ENCODE assay signal across 8 cellular contexts in the genomic region with DNA sequence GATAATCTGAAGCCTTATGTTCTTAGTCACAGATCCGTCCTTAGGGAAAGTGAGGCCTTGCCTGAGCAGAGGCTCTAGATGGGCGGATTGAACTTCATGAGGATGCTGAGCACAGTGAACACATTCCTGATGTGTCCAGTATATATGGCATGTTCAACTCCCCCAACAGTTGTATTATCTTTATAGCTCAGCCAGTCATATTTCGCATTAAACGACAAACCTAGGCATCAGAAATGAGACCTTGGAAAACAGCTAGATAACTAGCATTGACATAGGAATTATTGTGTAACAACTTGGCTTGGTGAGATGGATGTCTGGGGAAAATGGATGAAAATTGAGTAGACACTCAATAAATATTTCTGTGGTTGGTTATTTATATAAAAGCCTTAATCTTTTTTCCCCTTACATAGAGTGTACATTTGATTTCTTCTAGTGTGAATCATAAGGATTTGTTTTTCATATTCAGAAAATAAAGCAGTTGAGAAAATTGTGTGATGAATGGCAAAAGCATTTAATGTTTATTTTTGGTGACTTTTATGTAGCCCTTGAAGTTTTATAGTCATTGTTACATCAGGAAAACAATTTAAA.
DNase-seq lines count a peak whose midpoint lies in the region; FAIRE-seq and TF ChIP-seq lines count a peak whose summit lies in the region.
"Not testable (repeated sequence)": the region's sequence is repeated elsewhere in the genome, so short reads cannot be mapped to it uniquely, and the experiment has no call there.

No MANE protein-coding gene starts in this region.

- peak; percentile 71 for DNase-seq in AG09309 (ENCODE audit: low read depth)
- DNase-seq in LHCN-M2 (ENCODE audit: low read depth), result peak; percentile 22
- DNase-seq in adipocyte (ENCODE audit: low read depth), result peak; percentile 52
- DNase-seq in fibroblast of mammary gland (ENCODE audit: low read depth), result peak; percentile 19
- DNase-seq in keratinocyte (ENCODE audit: low read depth, low spot score); uterus: not testable (repeated sequence)

- dilution Hi-C loops in keratinocyte (cut with MboI; ENCODE audit: extremely low pct_ligation_motif_present, low sequenced_read_pairs), result not testable (repeated sequence)

- FAIRE-seq in G401.6 (lab: Jason Lieb, UNC) (peak; percentile 25), colon (lab: Jason Lieb, UNC) (peak; percentile 45), keratinocyte (lab: Jason Lieb, UNC) (peak; percentile 26)

- not testable (repeated sequence) for H3K4me3 ChIP-seq in AG09309 (ENCODE audit: control insufficient read depth, low read depth, low read length); adipocyte (ENCODE audit: low read length); fibroblast of mammary gland (ENCODE audit: control insufficient read depth, low read depth, low read length); keratinocyte (ENCODE audit: control insufficient read depth in 2 of 3, extremely low read depth in 1 of 3, insufficient read depth in 2 of 3, low read depth in 1 of 3, low read length in 3 of 3); uterus

- not testable (repeated sequence) for H3K9me3 ChIP-seq in adipocyte (ENCODE audit: control insufficient read depth, low read length); keratinocyte (ENCODE audit: control insufficient read depth, low read depth, low read length); uterus

- not testable (repeated sequence) for TF ChIP-seq POLR2A in uterus (IDR thresholded peaks at IDR 0.05)

- TF ChIP-seq CTCF in AG09309 (IDR thresholded peaks at IDR 0.05; ENCODE audit: control insufficient read depth, insufficient read depth, low read depth, low read length, missing control alignments); fibroblast of mammary gland (conservative IDR thresholded peaks at IDR 0.05; ENCODE audit: control insufficient read depth, insufficient read depth, low read depth, low read length); keratinocyte (optimal IDR thresholded peaks at IDR 0.05 in 1 of 3, IDR thresholded peaks at IDR 0.05 in 1 of 3, conservative IDR thresholded peaks at IDR 0.05 in 1 of 3; ENCODE audit: extremely low read depth in 1 of 3, insufficient read depth in 2 of 3, low read length in 3 of 3); uterus (IDR thresholded peaks at IDR 0.05): not testable (repeated sequence)

- not testable (repeated sequence) for H3K79me2 ChIP-seq in keratinocyte (ENCODE audit: control insufficient read depth, insufficient read depth, low read length)

- not testable (repeated sequence) for H3K4me1 ChIP-seq in adipocyte (ENCODE audit: control insufficient read depth, insufficient read depth, low read length); keratinocyte (ENCODE audit: control insufficient read depth, extremely low read depth, insufficient read depth, low read length); uterus

- not testable (repeated sequence) for H3K27ac ChIP-seq in keratinocyte (ENCODE audit: control insufficient read depth, insufficient read depth, low read length)
- peak overlapping the region; percentile 12 to 59 for H3K27ac ChIP-seq in uterus

- H3K9me1 ChIP-seq in keratinocyte (ENCODE audit: control insufficient read depth, extremely low read depth, insufficient read depth, low read length), result not testable (repeated sequence)

- not testable (repeated sequence) for H3K36me3 ChIP-seq in adipocyte (ENCODE audit: control insufficient read depth, insufficient read depth, low read length, severe bottlenecking); keratinocyte (ENCODE audit: control insufficient read depth in 2 of 2, extremely low read depth in 1 of 2, insufficient read depth in 2 of 2, low read length in 2 of 2); uterus

- not testable (repeated sequence) for H3K9ac ChIP-seq in adipocyte (ENCODE audit: low read length); keratinocyte (ENCODE audit: control insufficient read depth, extremely low read depth, insufficient read depth, low read length)

- H2AFZ ChIP-seq in keratinocyte (ENCODE audit: control insufficient read depth, low read length), result not testable (repeated sequence)

- H4K20me1 ChIP-seq in keratinocyte (ENCODE audit: control insufficient read depth, extremely low read depth, insufficient read depth, low read length), result not testable (repeated sequence)

- intact Hi-C loops in uterus (cut with DNase I; ENCODE audit: low total_unique reads), result not testable (repeated sequence)

- H3K4me2 ChIP-seq in keratinocyte (ENCODE audit: control insufficient read depth, extremely low read depth, insufficient read depth, low read depth, low read length), result not testable (repeated sequence)

- H3K27me3 ChIP-seq in adipocyte (replicated peaks; ENCODE audit: control insufficient read depth, insufficient read depth, low read length); keratinocyte (ENCODE audit: control insufficient read depth, extremely low read depth, insufficient read depth, low read length); uterus: not testable (repeated sequence)
